Comparison of ENCODE assay signal across 9 cellular contexts in the genomic region with DNA sequence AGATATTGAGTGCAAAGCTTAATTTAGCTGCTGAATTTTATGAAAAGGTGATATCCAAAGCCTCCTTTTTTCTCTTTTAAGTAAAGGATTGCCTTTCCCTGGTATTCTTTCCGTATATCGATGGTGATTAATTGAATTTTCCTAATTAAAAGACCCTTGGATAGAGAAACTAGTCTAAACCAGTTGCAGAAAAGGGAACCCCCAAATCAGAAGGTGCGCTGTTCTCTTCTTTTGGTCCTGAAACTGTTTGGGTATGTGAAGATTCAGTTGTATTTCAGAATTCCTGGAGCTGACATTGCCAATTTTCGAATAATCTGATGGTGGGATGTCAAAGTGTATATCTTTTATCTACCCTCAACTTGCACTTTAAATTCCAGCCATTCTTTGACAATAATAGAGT. TPM values are rescaled to one million over a fixed set of nuclear protein-coding genes. Genes with fewer than 3 reads are reported as not detected.
DNase-seq lines count a peak whose midpoint lies in the region; ATAC-seq and TF ChIP-seq lines count a peak whose summit lies in the region.
"Had no signal": no experiment of that assay in that cellular context is flagged by ENCODE, and none has a peak within 500 bp of the region (broad histone marks: within the 10 kb centered on the region; RNA-seq: fewer than 3 reads in every experiment).

No MANE protein-coding gene starts in this region.

- CTCF ChIA-PET in A673 (lab: Charles Lee), result no interaction called here

- TF ChIP-seq POLR2A in body of pancreas (IDR thresholded peaks at IDR 0.05), result no peak

- H3K4me3 ChIP-seq in A673 (ENCODE audit: low read depth, low read length, poor library complexity, severe bottlenecking) (peak overlapping the region; percentile 77), H7 (ENCODE audit: insufficient read depth, low read depth, low read length) (no peak overlapping the region; the same call in 1 of the 2 replicates), body of pancreas (peak overlapping the region; percentile 29 to 92), mesodermal cell (ENCODE audit: extremely low read depth, insufficient read depth, low read length, poor library complexity, severe bottlenecking) (peak overlapping the region; percentile 90)

- WGBS in body of pancreas, 2 donors, result 31 to 32% methylated on average over 4 of the region's 4 CpGs
- 60 to 80% methylated on average over 1 of the region's 4 CpGs for WGBS in mesodermal cell (ENCODE audit: insufficient coverage in 2 of 2), 2 experiments

- H3K4me1 ChIP-seq in A673 (ENCODE audit: insufficient read depth, low read length, poor library complexity, severe bottlenecking) (peaks cover 10% of the 10 kb centered on the region), body of pancreas (peaks cover 30% of the 10 kb centered on the region), mesodermal cell (ENCODE audit: control insufficient read depth, insufficient read depth, low read length, poor library complexity, severe bottlenecking) (no peaks in the 10 kb centered on the region)

- H3K27ac ChIP-seq in A673 (ENCODE audit: low read depth, low read length, poor library complexity, severe bottlenecking), result no peak overlapping the region
- no peak overlapping the region for H3K27ac ChIP-seq in body of pancreas
- H3K27ac ChIP-seq in mesodermal cell (ENCODE audit: low read depth, low read length, severe bottlenecking), result no peak overlapping the region

- H3K27me3 ChIP-seq in A673 (replicated peaks; ENCODE audit: insufficient read depth, low read depth, low read length, poor library complexity) (peaks cover 14% of the 10 kb centered on the region), H7 (ENCODE audit: control insufficient read depth, insufficient read depth, low read length) (peaks cover 10% of the 10 kb centered on the region), body of pancreas (no peaks in the 10 kb centered on the region)

- TF ChIP-seq CTCF in A673 (conservative IDR thresholded peaks at IDR 0.05; ENCODE audit: low read depth, low read length), result no peak
- TF ChIP-seq CTCF in body of pancreas (IDR thresholded peaks at IDR 0.05), result no peak

- POLR2A ChIA-PET in A673 (lab: Charles Lee; ENCODE audit: low non-redundant PET), result no interaction called here

- H3K36me3 ChIP-seq in A673 (ENCODE audit: insufficient read depth, low read length, poor library complexity, severe bottlenecking), result no peaks in the 10 kb centered on the region
- H3K36me3 ChIP-seq in H7 (replicated peaks; ENCODE audit: control insufficient read depth, insufficient read depth, low read length), result no peaks in the 10 kb centered on the region
- no peaks in the 10 kb centered on the region for H3K36me3 ChIP-seq in body of pancreas (replicated peaks in 1 of 2; ENCODE audit: insufficient read depth in 1 of 2, low read depth in 2 of 2)
- H3K36me3 ChIP-seq in mesodermal cell (ENCODE audit: control insufficient read depth, insufficient read depth, low read length), result no peaks in the 10 kb centered on the region

- ATAC-seq in body of pancreas (no peak), GM19452 (IDR thresholded peaks at IDR 0.05; ENCODE audit: unreplicated experiment) (no peak), HG02678 (IDR thresholded peaks at IDR 0.05; ENCODE audit: unreplicated experiment) (no peak)

- DNase-seq in A673 (ENCODE audit: low spot score) (no peak), H7 (peak; percentile 5), body of pancreas (no peak), HUDEP-2 (lab: John Stamatoyannopoulos, UW; ENCODE audit: unreplicated experiment in 76 of 76) (no peak)
- DNase-seq in activated effector memory CD4-positive, alpha-beta T cell treated with anti-CD3 and anti-CD28 coated beads, Interleukin-2, amount 50 U/mL, for 16 hours, result no peak
- DNase-seq: mesendoderm had no signal

- H3K9me3 ChIP-seq in A673 (ENCODE audit: low read depth, low read length, poor library complexity, severe bottlenecking) (no peaks in the 10 kb centered on the region), body of pancreas (no peaks in the 10 kb centered on the region), mesodermal cell (ENCODE audit: control insufficient read depth, low read length) (no peaks in the 10 kb centered on the region)

- BruUV-seq in A673 (replicated peaks; lab: Mats Ljungman, UMichigan), result TSS peak; percentile 27

- intact Hi-C loops in A673 (cut with micrococcal nuclease; ENCODE audit: unreplicated experiment) (no loop called here), body of pancreas (cut with DNase I) (no loop called here)

RNA-seq across cellular contexts. Expression of gene GPHN, which starts 1.9 kb away (rescaled TPM):
- total RNA-seq in A673 (2021), result 29.9 and 30.3 TPM in 2 replicates
- 10.6 and 14.2 TPM in 2 replicates for total RNA-seq in H7 (2014; rRNA removed; shearing (Covaris generic))
- total RNA-seq in body of pancreas, result 10 to 100 TPM; 24.1 to 25.7 TPM
- polyA plus RNA-seq in mesodermal cell (2013, experiment 1 of 2), result 21.3 TPM
- 23.7 TPM for polyA plus RNA-seq in mesodermal cell (2013, experiment 2 of 2)

RNA-seq across cellular contexts. Expression of gene CCDC196, which starts 23.7 kb away (rescaled TPM):
- not detected in 2 replicates for total RNA-seq in A673 (2021)
- not detected in 2 replicates for total RNA-seq in H7 (2014; rRNA removed; shearing (Covaris generic))
- 1 to 10 TPM in 1 of 2 donors, not detected in 1; 3.4 TPM for total RNA-seq in body of pancreas
- not detected for polyA plus RNA-seq in mesodermal cell (2013, experiment 1 of 2)
- not detected for polyA plus RNA-seq in mesodermal cell (2013, experiment 2 of 2)
